In the genomic region with DNA sequence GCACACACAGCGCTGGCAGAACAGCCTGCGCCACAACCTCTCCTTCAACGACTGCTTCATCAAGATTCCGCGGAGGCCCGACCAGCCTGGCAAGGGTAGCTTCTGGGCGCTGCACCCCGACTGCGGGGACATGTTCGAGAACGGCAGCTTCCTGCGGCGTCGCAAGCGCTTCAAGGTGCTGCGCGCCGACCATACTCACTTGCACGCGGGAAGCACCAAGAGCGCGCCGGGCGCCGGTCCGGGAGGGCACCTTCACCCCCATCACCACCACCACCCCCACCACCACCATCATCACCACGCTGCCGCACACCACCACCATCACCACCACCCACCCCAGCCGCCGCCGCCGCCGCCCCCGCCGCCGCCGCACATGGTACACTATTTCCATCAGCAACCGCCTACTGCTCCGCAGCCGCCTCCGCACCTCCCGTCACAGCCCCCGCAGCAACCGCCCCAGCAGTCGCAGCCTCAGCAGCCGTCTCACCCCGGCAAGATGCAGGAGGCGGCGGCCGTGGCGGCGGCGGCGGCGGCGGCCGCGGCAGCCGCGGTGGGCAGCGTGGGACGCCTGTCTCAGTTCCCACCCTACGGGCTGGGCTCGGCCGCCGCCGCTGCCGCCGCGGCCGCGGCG, we compare ENCODE assay signal across 13 cellular contexts. TPM values are rescaled to one million over a fixed set of nuclear protein-coding genes. Genes with fewer than 3 reads are reported as not detected.
A peak's percentile ranks its signal among the peaks of the same experiment; 100 is the strongest.
DNase-seq lines count a peak whose midpoint lies in the region; ATAC-seq and TF ChIP-seq lines count a peak whose summit lies in the region.
"Had no signal": no experiment of that assay in that cellular context is flagged by ENCODE, and none has a peak within 500 bp of the region (broad histone marks: within the 10 kb centered on the region; RNA-seq: fewer than 3 reads in every experiment).

No MANE protein-coding gene starts in this region.

- POLR2A ChIA-PET in activated CD8-positive, alpha-beta T cell treated with anti-CD3 and anti-CD28 coated beads for 36 hours (lab: Charles Lee): no interaction called here

- H3K36me3 Mint-ChIP-seq in activated CD8-positive, alpha-beta T cell treated with anti-CD3 and anti-CD28 coated beads for 36 hours (ENCODE audit: low read depth): no peaks in the 10 kb centered on the region

- ATAC-seq in right cardiac atrium (no peak), heart left ventricle (no peak)
- ATAC-seq in activated CD8-positive, alpha-beta T cell treated with anti-CD3 and anti-CD28 coated beads for 36 hours: no peak
- ATAC-seq: GM12878 had no signal

- H3K4me1 ChIP-seq in right cardiac atrium (ENCODE audit: control insufficient read depth, insufficient read depth, low read length): peaks cover 2% of the 10 kb centered on the region
- H3K4me1 ChIP-seq in heart left ventricle: peaks cover 0 to 68% (median 22%) of the 10 kb centered on the region in 12 donors
- peaks cover 40% of the 10 kb centered on the region for H3K4me1 ChIP-seq in suprapubic skin

- H3K4me3 Mint-ChIP-seq in activated CD8-positive, alpha-beta T cell treated with anti-CD3 and anti-CD28 coated beads for 36 hours: peak overlapping the region; percentile 11

- H3K27ac ChIP-seq in right cardiac atrium (ENCODE audit: low read length) (no peak overlapping the region), heart left ventricle (no peak overlapping the region), suprapubic skin (no peak overlapping the region), dorsolateral prefrontal cortex (no peak overlapping the region)
- H3K27ac ChIP-seq: C4-2B had no signal

- 3% methylated on average over 73 of the region's 73 CpGs for WGBS in right cardiac atrium
- 2 to 3% (median 2%) methylated on average over 23 to 73 of the region's 73 CpGs for WGBS in heart left ventricle, 4 donors
- WGBS in suprapubic skin: 4% methylated on average over 5 of the region's 73 CpGs

- TF ChIP-seq CTCF in heart left ventricle (IDR thresholded peaks at IDR 0.05) (no peak), suprapubic skin (IDR thresholded peaks at IDR 0.05) (no peak), dorsolateral prefrontal cortex (IDR thresholded peaks at IDR 0.05 in 54 of 56, conservative IDR thresholded peaks at IDR 0.05 in 2 of 56; ENCODE audit: low read depth in 1 of 56, partially characterized antibody in 56 of 56) (no peak)
- TF ChIP-seq CTCF in activated CD8-positive, alpha-beta T cell treated with anti-CD3 and anti-CD28 coated beads for 36 hours (IDR thresholded peaks at IDR 0.05): no peak

- H3K9me3 Mint-ChIP-seq in activated CD8-positive, alpha-beta T cell treated with anti-CD3 and anti-CD28 coated beads for 36 hours: no peaks in the 10 kb centered on the region

- intact Hi-C loops in right cardiac atrium (cut with DNase I): no loop called here
- intact Hi-C loops in heart left ventricle (cut with DNase I): no loop called here
- intact Hi-C loops in activated CD8-positive, alpha-beta T cell treated with anti-CD3 and anti-CD28 coated beads for 36 hours (cut with micrococcal nuclease): no loop called here
- intact Hi-C loops in dorsolateral prefrontal cortex (cut with DNase I): no loop called here

- H3K27me3 Mint-ChIP-seq in activated CD8-positive, alpha-beta T cell treated with anti-CD3 and anti-CD28 coated beads for 36 hours: peaks cover 75% of the 10 kb centered on the region

- CTCF ChIA-PET in activated CD8-positive, alpha-beta T cell treated with anti-CD3 and anti-CD28 coated beads for 36 hours (lab: Charles Lee): no interaction called here

- no peak for TF ChIP-seq EP300 in suprapubic skin (IDR thresholded peaks at IDR 0.05)

- no peak overlapping the region for H3K27ac Mint-ChIP-seq in activated CD8-positive, alpha-beta T cell treated with anti-CD3 and anti-CD28 coated beads for 36 hours

- no peaks in the 10 kb centered on the region for H3K36me3 ChIP-seq in heart left ventricle
- no peaks in the 10 kb centered on the region for H3K36me3 ChIP-seq in suprapubic skin

- H3K4me1 Mint-ChIP-seq in activated CD8-positive, alpha-beta T cell treated with anti-CD3 and anti-CD28 coated beads for 36 hours (ENCODE audit: low read depth): peaks cover 29% of the 10 kb centered on the region

- DNase-seq in right cardiac atrium (peak in 1 of 3 donors; percentile 43), heart left ventricle (no peak), iPS-NIHi11 (ENCODE audit: low spot score) (peak; percentile 26), suprapubic skin (ENCODE audit: low spot score in 2 of 2) (no peak), dorsolateral prefrontal cortex (no peak), AG20443 (ENCODE audit: low spot score) (no peak), anterior cingulate cortex (lab: John Stamatoyannopoulos, UW) (no peak)
- peak; percentile 21 for DNase-seq in activated CD8-positive, alpha-beta T cell treated with anti-CD3 and anti-CD28 coated beads for 36 hours
- DNase-seq: NK-92 treated with Interleukin-12 subunit alpha and Interleukin-12 subunit beta, amount 100 ng/mL, for 24 hours had no signal

- H3K27me3 ChIP-seq in right cardiac atrium (ENCODE audit: control insufficient read depth, insufficient read depth): no peaks in the 10 kb centered on the region
- peaks cover 65 to 100% (median 93%) of the 10 kb centered on the region in 9 donors for H3K27me3 ChIP-seq in heart left ventricle
- peaks cover 97% of the 10 kb centered on the region for H3K27me3 ChIP-seq in suprapubic skin
- peaks cover 38 to 100% (median 92%) of the 10 kb centered on the region in 45 donors for H3K27me3 ChIP-seq in dorsolateral prefrontal cortex

- no peaks in the 10 kb centered on the region for H3K9me3 ChIP-seq in right cardiac atrium (ENCODE audit: control insufficient read depth, low read length)
- H3K9me3 ChIP-seq in heart left ventricle: no peaks in the 10 kb centered on the region
- H3K9me3 ChIP-seq in suprapubic skin: no peaks in the 10 kb centered on the region

- TF ChIP-seq POLR2A in heart left ventricle (IDR thresholded peaks at IDR 0.05) (no peak), suprapubic skin (IDR thresholded peaks at IDR 0.05) (no peak)

- H3K4me3 ChIP-seq in right cardiac atrium (ENCODE audit: low read length): peak overlapping the region; percentile 34
- H3K4me3 ChIP-seq in heart left ventricle: peak overlapping the region in 2 of 12 donors; percentile 22 to 27
- peak overlapping the region; percentile 38 for H3K4me3 ChIP-seq in suprapubic skin
- H3K4me3 ChIP-seq in dorsolateral prefrontal cortex: peak overlapping the region in 12 of 59 donors; percentile 2 to 52 (median 27)
- H3K4me3 ChIP-seq: GM12878 had no signal

RNA-seq across cellular contexts. Expression of a gene that starts 0.5 kb away (rescaled TPM):
- total RNA-seq in right cardiac atrium: not detected
- not detected for polyA plus RNA-seq in right cardiac atrium
- not detected for total RNA-seq in heart left ventricle
- polyA plus RNA-seq in heart left ventricle: not detected
- not detected for total RNA-seq in activated CD8-positive, alpha-beta T cell treated with anti-CD3 and anti-CD28 coated beads for 36 hours
- not detected for total RNA-seq in suprapubic skin
- total RNA-seq in dorsolateral prefrontal cortex: under 1 TPM in 2 of 120 experiments, not detected in 118; 0.30 to 0.47 TPM
- total RNA-seq: GM12878, lung, sciatic nerve had no signal
- polyA plus RNA-seq: GM12878, lung had no signal

Comparison
In these comparisons a context has a peak if more than half of its experiments do, and no peak if none do; other contexts are left out.
1. DNase-seq: peak in activated CD8-positive, alpha-beta T cell treated with anti-CD3 and anti-CD28 coated beads for 36 hours (single experiment) and iPS-NIHi11 (single experiment); none in heart left ventricle (0 of 5), suprapubic skin (0 of 2), dorsolateral prefrontal cortex (0 of 10), AG20443 (single experiment) and anterior cingulate cortex (0 of 58).